In genomic region chr11:69419662-69420061, GRCh38 we compare ENCODE assay signal across 1 cellular context.
TF ChIP-seq lines count a peak whose summit lies in the region.

No MANE protein-coding gene starts in this region.

TF ChIP-seq in HCT116, 20 proteins besides CTCF, POLR2A, EP300 and RAD21 (continued from another document):
- TF ChIP-seq ZBTB33 (IDR thresholded peaks at IDR 0.05; ENCODE audit: extremely low read depth, insufficient replicate concordance, low read length) (no peak), SIN3A (IDR thresholded peaks at IDR 0.05; ENCODE audit: low read depth) (no peak), REST (IDR thresholded peaks at IDR 0.05; ENCODE audit: low read depth) (no peak), FOSL1 (IDR thresholded peaks at IDR 0.05; ENCODE audit: low read depth) (no peak), SRF (IDR thresholded peaks at IDR 0.05; ENCODE audit: low read depth) (no peak), JUND (IDR thresholded peaks at IDR 0.05) (no peak), TCF7L2 (IDR thresholded peaks at IDR 0.05; ENCODE audit: borderline replicate concordance, extremely low read depth, insufficient read depth, insufficient read length) (no peak), CBX3 (IDR thresholded peaks at IDR 0.05; ENCODE audit: low read depth) (no peak)
- TF ChIP-seq, protein P1, sequence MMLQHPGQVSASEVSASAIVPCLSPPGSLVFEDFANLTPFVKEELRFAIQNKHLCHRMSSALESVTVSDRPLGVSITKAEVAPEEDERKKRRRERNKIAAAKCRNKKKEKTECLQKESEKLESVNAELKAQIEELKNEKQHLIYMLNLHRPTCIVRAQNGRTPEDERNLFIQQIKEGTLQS (IDR thresholded peaks at IDR 0.05) = no peak
